ENCODE assay signal across 10 cellular contexts in genomic region chr2:238895901-238896600, GRCh38. TPM values are rescaled to one million over a fixed set of nuclear protein-coding genes. Genes with fewer than 3 reads are reported as not detected.
A peak's percentile ranks its signal among the peaks of the same experiment; 100 is the strongest.
DNase-seq lines count a peak whose midpoint lies in the region; ATAC-seq and TF ChIP-seq lines count a peak whose summit lies in the region.
"Had no signal": no experiment of that assay in that cellular context is flagged by ENCODE, and none has a peak within 500 bp of the region (broad histone marks: within the 10 kb centered on the region; RNA-seq: fewer than 3 reads in every experiment).

No MANE protein-coding gene starts in this region.

- DNase-seq in Right ventricle myocardium inferior (ENCODE audit: missing footprints) = peak; percentile 85
- no peak for DNase-seq in cardiac septum (ENCODE audit: low spot score)
- DNase-seq in fibroblast of lung (ENCODE audit: low read depth in 2 of 2) = peak; percentile 91 to 95
- peak; percentile 41 to 67 (median 53) for DNase-seq in mucosa of descending colon
- DNase-seq in aorta = peak; percentile 85 to 91
- no peak for DNase-seq in DMS53 (lab: John Stamatoyannopoulos, UW)
- DNase-seq in NCI-H345 treated with DMSO at 0.1 percent for 48 hours (lab: John Stamatoyannopoulos, UW; ENCODE audit: unreplicated experiment) = no peak

- H3K9me3 ChIP-seq in fibroblast of lung (ENCODE audit: control insufficient read depth, insufficient read depth, low read depth, low read length) = no peaks in the 10 kb centered on the region
- no peaks in the 10 kb centered on the region for H3K9me3 ChIP-seq in mucosa of descending colon
- H3K9me3 ChIP-seq in aorta (ENCODE audit: control insufficient read depth, low read length) = no peaks in the 10 kb centered on the region

- no peaks in the 10 kb centered on the region for H3K27me3 ChIP-seq in fibroblast of lung (ENCODE audit: control insufficient read depth, insufficient read depth, low read length)
- no peaks in the 10 kb centered on the region for H3K27me3 ChIP-seq in aorta (ENCODE audit: control insufficient read depth in 1 of 2, insufficient read depth in 2 of 2, low read length in 1 of 2)

- H3K9ac ChIP-seq in fibroblast of lung (ENCODE audit: insufficient read depth, low read length) = peak overlapping the region; percentile 45

- 38% methylated on average over 27 of the region's 27 CpGs for WGBS in aorta, 2 donors

- H3K4me1 ChIP-seq in fibroblast of lung (ENCODE audit: control insufficient read depth, extremely low read depth, insufficient read depth, low read length) (peaks cover 48% of the 10 kb centered on the region), mucosa of descending colon (ENCODE audit: low read depth) (peaks cover 2% of the 10 kb centered on the region), aorta (ENCODE audit: control insufficient read depth in 1 of 2, insufficient read depth in 2 of 2, low read length in 2 of 2) (no peaks in the 10 kb centered on the region)

- H3K79me2 ChIP-seq in fibroblast of lung (ENCODE audit: control insufficient read depth, insufficient read depth, low read length) = peaks cover 84% of the 10 kb centered on the region

- H3K36me3 ChIP-seq in fibroblast of lung (ENCODE audit: control insufficient read depth, insufficient read depth, low read length) (peaks cover 8% of the 10 kb centered on the region), mucosa of descending colon (ENCODE audit: low read depth) (no peaks in the 10 kb centered on the region), aorta (ENCODE audit: control insufficient read depth in 1 of 2, insufficient read depth in 2 of 2, low read length in 1 of 2) (no peaks in the 10 kb centered on the region)

- H3K27ac ChIP-seq in fibroblast of lung (ENCODE audit: insufficient read depth, low read length) = peak overlapping the region; percentile 74
- peak overlapping the region in 1 of 2 donors; percentile 23 for H3K27ac ChIP-seq in aorta (ENCODE audit: low read depth in 1 of 2, low read length in 2 of 2)

- H4K20me1 ChIP-seq in fibroblast of lung (ENCODE audit: control insufficient read depth, extremely low read depth, insufficient read depth, low read length) = no peaks in the 10 kb centered on the region

- H3K4me2 ChIP-seq in fibroblast of lung (ENCODE audit: extremely low read depth, insufficient read depth, low read length) = peak overlapping the region; percentile 75

- no peak for TF ChIP-seq CTCF in fibroblast of lung (conservative IDR thresholded peaks at IDR 0.05 in 1 of 2, IDR thresholded peaks at IDR 0.05 in 1 of 2; ENCODE audit: low read depth in 1 of 2, low read length in 2 of 2)
- TF ChIP-seq CTCF in mucosa of descending colon (IDR thresholded peaks at IDR 0.05) = no peak

- peak; percentile 89 for ATAC-seq in Right ventricle myocardium inferior
- ATAC-seq in mucosa of descending colon = peak; percentile 59
- ATAC-seq in aorta (ENCODE audit: low FRiP score) = peak; percentile 77
- ATAC-seq in GM18517 (IDR thresholded peaks at IDR 0.05; ENCODE audit: unreplicated experiment) = no peak

- no peak overlapping the region for H2AFZ ChIP-seq in fibroblast of lung (ENCODE audit: low read length)

- no peak overlapping the region for H3K4me3 ChIP-seq in fibroblast of lung (replicated peaks in 1 of 4; ENCODE audit: control extremely low read depth in 1 of 4, insufficient read depth in 1 of 4, low read depth in 3 of 4, low read length in 4 of 4)
- no peak overlapping the region for H3K4me3 ChIP-seq in mucosa of descending colon
- H3K4me3 ChIP-seq in aorta (ENCODE audit: low read length in 2 of 2) = no peak overlapping the region

- intact Hi-C loops in Right ventricle myocardium inferior (cut with DNase I) = no loop called here
- intact Hi-C loops in cardiac septum (cut with DNase I) = no loop called here
- intact Hi-C loops in mucosa of descending colon (cut with DNase I, micrococcal nuclease) = no loop called here
- intact Hi-C loops in aorta (cut with DNase I) = no loop called here

RNA-seq across cellular contexts. Expression of gene TWIST2, which starts 48.2 kb away (rescaled TPM):
- 2.6 TPM for total RNA-seq in Right ventricle myocardium inferior
- 0.83 TPM for total RNA-seq in cardiac septum
- total RNA-seq in fibroblast of lung = 36.0 and 118 TPM in 2 replicates
- polyA plus RNA-seq in fibroblast of lung = 85.2 and 97.7 TPM in 2 replicates
- 83.8 and 115 TPM in 2 replicates for polyA plus RNA-seq in fibroblast of lung (2012)
- 24.2 and 33.9 TPM in 2 replicates for polyA minus RNA-seq in fibroblast of lung (ENCODE audit: low replicate concordance)
- total RNA-seq in mucosa of descending colon = 10 to 100 TPM in 1 of 3 donors, 1 to 10 TPM in 2; 1.1 to 13.4 (median 3.1) TPM
- 10 to 100 TPM; 12.9 to 16.4 TPM for total RNA-seq in aorta
- 10 to 100 TPM in 1 of 2 donors, 1 to 10 TPM in 1; 6.0 to 20.8 TPM for polyA plus RNA-seq in aorta
- total RNA-seq: B cell, SK-MEL-5 had no signal

Comparison
In these comparisons a context has a peak if more than half of its experiments do, and no peak if none do; other contexts are left out.
1. DNase-seq: peak in Right ventricle myocardium inferior (single experiment), fibroblast of lung (2 of 2), mucosa of descending colon (3 of 3) and aorta (2 of 2); none in cardiac septum (single experiment), DMS53 (single experiment) and NCI-H345 treated with DMSO at 0.1 percent for 48 hours (single experiment).